Comparison of ENCODE assay signal across 6 cellular contexts in genomic region chr5:95142145-95142544, GRCh38.
"Had no signal": no experiment of that assay in that cellular context is flagged by ENCODE, and none has a peak within 500 bp of the region (broad histone marks: within the 10 kb centered on the region; RNA-seq: fewer than 3 reads in every experiment).

No MANE protein-coding gene starts in this region.

- H3K27ac ChIP-seq: GM23248 had no signal

- DNase-seq: GM23248, GOT3, H7, IMR-90 had no signal

- H3K4me3 ChIP-seq: GM23248, HAP-1 had no signal

- H3K4me1 ChIP-seq: HAP-1 had no signal

- H3K9me3 ChIP-seq: HAP-1 had no signal

- H3K36me3 ChIP-seq: HAP-1 had no signal

- ATAC-seq: HCT116 had no signal
